In the genomic region with DNA sequence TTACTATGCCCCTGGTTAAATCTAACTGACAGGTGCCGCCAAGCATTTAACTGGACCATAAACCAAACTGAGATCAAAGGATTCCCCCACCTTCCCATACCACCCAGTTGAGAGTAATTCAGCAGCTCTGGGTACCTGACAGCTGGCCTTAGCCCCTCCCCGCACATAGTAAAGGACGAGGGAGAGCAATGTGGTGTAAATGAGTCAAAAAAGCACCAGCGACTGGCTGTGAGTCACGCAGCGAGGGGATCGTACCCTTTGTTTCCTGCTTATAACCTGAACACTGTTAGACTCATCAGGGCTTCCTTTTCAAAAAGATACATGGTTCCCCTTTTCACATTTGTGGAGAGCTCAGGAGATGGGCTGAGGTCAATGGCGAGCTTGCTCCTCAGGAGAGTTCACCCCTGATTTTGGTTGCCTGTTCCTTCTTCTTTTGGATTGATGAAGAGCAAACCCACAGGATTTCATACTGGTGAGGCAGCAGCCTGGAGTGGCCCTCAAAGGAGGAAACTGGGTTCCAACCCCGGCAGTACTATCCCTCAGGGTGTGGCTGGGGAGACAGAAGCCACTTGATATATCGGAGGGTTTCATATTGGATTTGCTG, we compare ENCODE assay signal across 8 cellular contexts.
DNase-seq lines count a peak whose midpoint lies in the region; ATAC-seq and TF ChIP-seq lines count a peak whose summit lies in the region.

No MANE protein-coding gene starts in this region.

- POLR2A ChIA-PET in HEK293T (lab: Yijun Ruan, JAX) = no interaction called here

- CTCF ChIA-PET in HEK293T (lab: Yijun Ruan, JAX) = interaction anchor here (1.2 to 2.2 kb wide), 2 partner anchors 7 to 186 kb away, joined by 3 to 10 read pairs; no protein-coding TSS in a partner anchor

- TF ChIP-seq POLR2A in GM18505 (IDR thresholded peaks at IDR 0.05; ENCODE audit: borderline replicate concordance, extremely low read depth, insufficient read depth, insufficient read length) = peak; percentile 25

- peak overlapping the region; percentile 13 to 30 for H3K4me3 ChIP-seq in neutrophil (ENCODE audit: low read depth in 1 of 2, low read length in 1 of 2)

- TF ChIP-seq CTCF in neutrophil (IDR thresholded peaks at IDR 0.05) = no peak

- no peaks in the 10 kb centered on the region for H3K9me3 ChIP-seq in neutrophil

- peak; percentile 63 for ATAC-seq in GM18505 (IDR thresholded peaks at IDR 0.05; ENCODE audit: unreplicated experiment)
- ATAC-seq in HG02623 (IDR thresholded peaks at IDR 0.05; ENCODE audit: unreplicated experiment) = peak; percentile 64

- peaks cover 56 to 67% of the 10 kb centered on the region in 2 experiments for H3K4me1 ChIP-seq in neutrophil (ENCODE audit: control insufficient read depth in 1 of 2, insufficient read depth in 1 of 2, low read depth in 1 of 2, low read length in 1 of 2)

- H3K36me3 ChIP-seq in neutrophil = peaks cover 10% of the 10 kb centered on the region

- DNase-seq in NOMO-1 (lab: John Stamatoyannopoulos, UW; ENCODE audit: unreplicated experiment in 2 of 2) (peak; percentile 95 to 100), T-helper 9 cell (no peak), NCI-H2029 (lab: John Stamatoyannopoulos, UW) (no peak), HEK293T (ENCODE audit: extremely low spot score) (no peak)
- peak; percentile 62 for DNase-seq in activated T-helper 9 cell treated with anti-CD3 and anti-CD28 coated beads, Interleukin-2, amount 50 U/mL, for 16 hours (ENCODE audit: low read depth)

- no peaks in the 10 kb centered on the region for H3K27me3 ChIP-seq in neutrophil

- peak overlapping the region; percentile 91 for H3K27ac ChIP-seq in neutrophil

TF ChIP-seq in HEK293T, 16 proteins besides CTCF, POLR2A, EP300 and RAD21:
- TF ChIP-seq FOXM1 (IDR thresholded peaks at IDR 0.05; ENCODE audit: borderline replicate concordance) (no peak), L3MBTL2 (conservative IDR thresholded peaks at IDR 0.05) (no peak), SP1 (IDR thresholded peaks at IDR 0.05) (no peak), FOXK2 (IDR thresholded peaks at IDR 0.05) (no peak)

Comparison
In these comparisons a context has a peak if more than half of its experiments do, and no peak if none do; other contexts are left out.
1. DNase-seq: peak in NOMO-1 (2 of 2) and activated T-helper 9 cell treated with anti-CD3 and anti-CD28 coated beads, Interleukin-2, amount 50 U/mL, for 16 hours (single experiment); none in T-helper 9 cell (single experiment), NCI-H2029 (single experiment) and HEK293T (single experiment).